ENCODE assay signal across 8 cellular contexts in genomic region chr18:63319383-63320040, GRCh38. TPM values are rescaled to one million over a fixed set of nuclear protein-coding genes. Genes with fewer than 3 reads are reported as not detected.
DNase-seq lines count a peak whose midpoint lies in the region; ATAC-seq lines count a peak whose summit lies in the region.

Gene BCL2 (minus strand): TSS chr18:63319769.

- peak; percentile 64 for DNase-seq in stimulated activated CD4-positive, alpha-beta T cell treated with anti-CD3 and anti-CD28 coated beads, Interleukin-15, amount 100 ng/mL, for 24 hours
- no peak for DNase-seq in stimulated activated CD4-positive, alpha-beta T cell treated with anti-CD3 and anti-CD28 coated beads, Interleukin-1b, Interleukin-23, amount 100 ng/mL, for 48 hours
- DNase-seq in NCI-H69 (lab: John Stamatoyannopoulos, UW), result peak; percentile 93
- DNase-seq in left ventricle myocardium superior, result no peak
- peak in 8 of 10 donors; percentile 32 to 91 (median 44) for DNase-seq in posterior cingulate gyrus

- ATAC-seq in HG02970 (IDR thresholded peaks at IDR 0.05; ENCODE audit: low FRiP score, unreplicated experiment) (peak; percentile 8), left ventricle myocardium superior (peak; percentile 42), GM18870 (IDR thresholded peaks at IDR 0.05; ENCODE audit: unreplicated experiment) (no peak)

- intact Hi-C loops in left ventricle myocardium superior (cut with micrococcal nuclease), result loop anchor here (5.0 kb wide), 1 partner anchor 192 kb away; no protein-coding TSS in a partner anchor
- intact Hi-C loops in posterior cingulate gyrus (cut with DNase I), result loop anchor here (1.0 to 5.0 kb wide), 4 partner anchors 48 to 602 kb away; partner anchors contain the start of genes KDSR and PHLPP1

- no peak within 1 kb of the TSS for H3K27ac ChIP-seq in adipose tissue (ENCODE audit: low read depth, low read length)

- WGBS in adipose tissue, 3 donors, result 0% methylated on average over 44 to 59 of the region's 59 CpGs

RNA-seq across cellular contexts. Expression of gene BCL2, which starts in this region (rescaled TPM):
- polyA plus RNA-seq in adipose tissue, result 10 to 100 TPM in 2 of 3 donors, 1 to 10 TPM in 1; 1.2 to 16.2 (median 10.1) TPM
- 7.7 TPM for total RNA-seq in left ventricle myocardium superior

Comparison
In these comparisons a context has a peak if more than half of its experiments do, and no peak if none do; other contexts are left out.
1. DNase-seq: peak in stimulated activated CD4-positive, alpha-beta T cell treated with anti-CD3 and anti-CD28 coated beads, Interleukin-15, amount 100 ng/mL, for 24 hours (single experiment), NCI-H69 (single experiment) and posterior cingulate gyrus (8 of 10); none in stimulated activated CD4-positive, alpha-beta T cell treated with anti-CD3 and anti-CD28 coated beads, Interleukin-1b, Interleukin-23, amount 100 ng/mL, for 48 hours (single experiment) and left ventricle myocardium superior (single experiment).